Comparison of ENCODE assay signal across 13 cellular contexts in the genomic region with DNA sequence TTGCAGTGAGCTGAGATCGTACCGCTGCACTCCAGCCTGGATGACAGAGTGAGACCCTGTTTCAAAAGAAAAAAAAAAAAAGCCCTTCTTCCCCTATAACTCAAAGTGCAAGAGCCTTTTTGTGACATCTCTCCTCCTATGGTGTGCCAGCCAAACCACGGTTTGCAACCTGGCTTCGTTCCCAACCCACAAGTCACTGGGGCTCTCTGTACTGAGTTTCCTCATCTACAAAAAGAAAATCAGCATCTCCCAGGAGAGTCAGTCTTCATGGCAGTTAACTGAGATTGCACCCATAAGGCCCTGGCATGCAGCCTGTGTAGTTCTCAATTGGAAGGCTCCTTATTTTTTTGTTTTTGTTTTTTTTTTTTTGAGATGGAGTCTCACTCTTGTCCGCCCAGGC. TPM values are rescaled to one million over a fixed set of nuclear protein-coding genes. Genes with fewer than 3 reads are reported as not detected.
A peak's percentile ranks its signal among the peaks of the same experiment; 100 is the strongest.
DNase-seq lines count a peak whose midpoint lies in the region; ATAC-seq and TF ChIP-seq lines count a peak whose summit lies in the region.
"Had no signal": no experiment of that assay in that cellular context is flagged by ENCODE, and none has a peak within 500 bp of the region (broad histone marks: within the 10 kb centered on the region; RNA-seq: fewer than 3 reads in every experiment).

No MANE protein-coding gene starts in this region.

- H3K27ac ChIP-seq in osteoblast (ENCODE audit: low read depth, low read length): no peak overlapping the region
- no peak overlapping the region for H3K27ac ChIP-seq in spleen
- H3K27ac ChIP-seq: A549, foreskin keratinocyte, suprapubic skin had no signal

- POLR2A ChIA-PET in activated CD8-positive, alpha-beta T cell treated with anti-CD3 and anti-CD28 coated beads for 36 hours (lab: Charles Lee): no interaction called here

- no peak for TF ChIP-seq POLR2A in spleen (IDR thresholded peaks at IDR 0.05)

- H2AFZ ChIP-seq in osteoblast (ENCODE audit: low read length): no peak overlapping the region

- H3K36me3 Mint-ChIP-seq in activated CD8-positive, alpha-beta T cell treated with anti-CD3 and anti-CD28 coated beads for 36 hours (ENCODE audit: low read depth): peaks cover 40% of the 10 kb centered on the region

- H3K4me1 ChIP-seq in osteoblast (ENCODE audit: insufficient read depth, low read length) (peaks cover 6% of the 10 kb centered on the region), spleen (peaks cover 0 to 5% (median 0%) of the 10 kb centered on the region in 6 donors)
- H3K4me1 ChIP-seq: A549, foreskin keratinocyte had no signal

- CTCF ChIA-PET in activated CD8-positive, alpha-beta T cell treated with anti-CD3 and anti-CD28 coated beads for 36 hours (lab: Charles Lee): interaction anchor here (0.7 kb wide), 1 partner anchor 21 kb away, joined by 3 read pairs; no protein-coding TSS in a partner anchor

- H3K4me3 Mint-ChIP-seq in activated CD8-positive, alpha-beta T cell treated with anti-CD3 and anti-CD28 coated beads for 36 hours: no peak overlapping the region

- H3K79me2 ChIP-seq in osteoblast (ENCODE audit: insufficient read depth, low read length): no peaks in the 10 kb centered on the region

- H3K4me2 ChIP-seq in osteoblast (ENCODE audit: insufficient read depth, low read length): peak overlapping the region; percentile 20
- H3K4me2 ChIP-seq: A549 had no signal

- H3K27me3 Mint-ChIP-seq in activated CD8-positive, alpha-beta T cell treated with anti-CD3 and anti-CD28 coated beads for 36 hours: no peaks in the 10 kb centered on the region

- peaks cover 22% of the 10 kb centered on the region for H3K36me3 ChIP-seq in osteoblast (ENCODE audit: insufficient read depth, low read length)
- peaks cover 0 to 93% (median 54%) of the 10 kb centered on the region in 6 donors for H3K36me3 ChIP-seq in spleen

- no peak overlapping the region for H3K27ac Mint-ChIP-seq in activated CD8-positive, alpha-beta T cell treated with anti-CD3 and anti-CD28 coated beads for 36 hours

- H3K4me3 ChIP-seq in osteoblast (ENCODE audit: insufficient read depth, low read length) (no peak overlapping the region), spleen (no peak overlapping the region)
- H3K4me3 ChIP-seq: A549, suprapubic skin had no signal

- no peaks in the 10 kb centered on the region for H3K9me3 Mint-ChIP-seq in activated CD8-positive, alpha-beta T cell treated with anti-CD3 and anti-CD28 coated beads for 36 hours

- no peak for TF ChIP-seq CTCF in activated CD8-positive, alpha-beta T cell treated with anti-CD3 and anti-CD28 coated beads for 36 hours (IDR thresholded peaks at IDR 0.05)
- TF ChIP-seq CTCF in osteoblast (IDR thresholded peaks at IDR 0.05; ENCODE audit: extremely low read depth, low read depth, low read length) (no peak), spleen (IDR thresholded peaks at IDR 0.05 in 8 of 11, conservative IDR thresholded peaks at IDR 0.05 in 3 of 11) (no peak)

- no peaks in the 10 kb centered on the region for H3K9me3 ChIP-seq in osteoblast (ENCODE audit: low read depth, low read length)
- no peaks in the 10 kb centered on the region for H3K9me3 ChIP-seq in spleen
- H3K9me3 ChIP-seq: A549, suprapubic skin had no signal

- 44 to 67% (median 50%) methylated on average over 5 of the region's 5 CpGs for WGBS in spleen, 5 donors

- intact Hi-C loops in activated CD8-positive, alpha-beta T cell treated with anti-CD3 and anti-CD28 coated beads for 36 hours (cut with micrococcal nuclease): no loop called here
- intact Hi-C loops in spleen (cut with DNase I; ENCODE audit: low total_unique reads): no loop called here

- H3K4me1 Mint-ChIP-seq in activated CD8-positive, alpha-beta T cell treated with anti-CD3 and anti-CD28 coated beads for 36 hours (ENCODE audit: low read depth): no peaks in the 10 kb centered on the region

- DNase-seq in NCI-H2171 treated with DMSO at 0.1 percent for 48 hours (lab: John Stamatoyannopoulos, UW) (peak; percentile 36), NCI-H2171 (lab: John Stamatoyannopoulos, UW) (no peak), Kasumi-1 (lab: John Stamatoyannopoulos, UW) (peak; percentile 60 to 71), osteoblast (ENCODE audit: insufficient read length, low spot score, missing footprints) (peak; percentile 88), spleen (no peak), NCI-H1417 treated with DMSO at 0.1 percent for 48 hours (lab: John Stamatoyannopoulos, UW) (no peak)
- peak; percentile 12 for DNase-seq in activated CD8-positive, alpha-beta T cell treated with anti-CD3 and anti-CD28 coated beads for 36 hours
- no peak for DNase-seq in stimulated activated CD4-positive, alpha-beta T cell treated with anti-CD3 and anti-CD28 coated beads, Interleukin-15, amount 100 ng/mL, for 24 hours
- DNase-seq: foreskin keratinocyte, midbrain, NCI-H446 treated with DMSO at 0.1 percent for 48 hours had no signal

- ATAC-seq in activated CD8-positive, alpha-beta T cell treated with anti-CD3 and anti-CD28 coated beads for 36 hours: peak; percentile 30
- ATAC-seq: foreskin keratinocyte had no signal

- no peaks in the 10 kb centered on the region for H3K27me3 ChIP-seq in osteoblast (ENCODE audit: insufficient read depth, low read length)
- H3K27me3 ChIP-seq in spleen (replicated peaks in 1 of 7): no peaks in the 10 kb centered on the region
- H3K27me3 ChIP-seq: foreskin keratinocyte, suprapubic skin had no signal

- peaks cover 8% of the 10 kb centered on the region for H4K20me1 ChIP-seq in osteoblast (ENCODE audit: insufficient read depth, low read length)

RNA-seq across cellular contexts. Expression of a gene that starts 14.8 kb away (rescaled TPM):
- total RNA-seq in activated CD8-positive, alpha-beta T cell treated with anti-CD3 and anti-CD28 coated beads for 36 hours: 10 to 100 TPM; 79.3 to 83.6 TPM
- total RNA-seq in osteoblast: 25.9 and 26.4 TPM in 2 replicates
- 10 to 100 TPM; 25.4 to 37.5 (median 30.9) TPM for total RNA-seq in spleen
- 10 to 100 TPM; 13.4 to 16.5 (median 15.2) TPM for polyA plus RNA-seq in spleen

RNA-seq across cellular contexts. Expression of a gene that starts 34.0 kb away (rescaled TPM):
- 10 to 100 TPM; 46.8 to 48.2 TPM for total RNA-seq in activated CD8-positive, alpha-beta T cell treated with anti-CD3 and anti-CD28 coated beads for 36 hours
- total RNA-seq in osteoblast (17.1 and 19.2 TPM in 2 replicates), spleen (10 to 100 TPM; 20.8 to 31.2 (median 25.8) TPM)
- 10 to 100 TPM; 14.3 to 15.1 (median 14.7) TPM for polyA plus RNA-seq in spleen

RNA-seq across cellular contexts. Expression of a gene that starts 49.9 kb away (rescaled TPM):
- 1 to 10 TPM; 3.3 to 3.5 TPM for total RNA-seq in activated CD8-positive, alpha-beta T cell treated with anti-CD3 and anti-CD28 coated beads for 36 hours
- total RNA-seq in osteoblast: 186 and 195 TPM in 2 replicates
- 10 to 100 TPM in 4 of 7 donors, 1 to 10 TPM in 3; 8.3 to 22.7 (median 10.0) TPM for total RNA-seq in spleen
- polyA plus RNA-seq in spleen: 1 to 10 TPM; 3.8 to 7.4 (median 5.0) TPM

Comparison
In these comparisons a context has a peak if more than half of its experiments do, and no peak if none do; other contexts are left out.
1. DNase-seq: peak in NCI-H2171 treated with DMSO at 0.1 percent for 48 hours (single experiment), Kasumi-1 (2 of 2), activated CD8-positive, alpha-beta T cell treated with anti-CD3 and anti-CD28 coated beads for 36 hours (single experiment) and osteoblast (single experiment); none in NCI-H2171 (single experiment), stimulated activated CD4-positive, alpha-beta T cell treated with anti-CD3 and anti-CD28 coated beads, Interleukin-15, amount 100 ng/mL, for 24 hours (single experiment), spleen (single experiment) and NCI-H1417 treated with DMSO at 0.1 percent for 48 hours (single experiment).